16 cellular contexts compared by ENCODE assay signal in the genomic region with DNA sequence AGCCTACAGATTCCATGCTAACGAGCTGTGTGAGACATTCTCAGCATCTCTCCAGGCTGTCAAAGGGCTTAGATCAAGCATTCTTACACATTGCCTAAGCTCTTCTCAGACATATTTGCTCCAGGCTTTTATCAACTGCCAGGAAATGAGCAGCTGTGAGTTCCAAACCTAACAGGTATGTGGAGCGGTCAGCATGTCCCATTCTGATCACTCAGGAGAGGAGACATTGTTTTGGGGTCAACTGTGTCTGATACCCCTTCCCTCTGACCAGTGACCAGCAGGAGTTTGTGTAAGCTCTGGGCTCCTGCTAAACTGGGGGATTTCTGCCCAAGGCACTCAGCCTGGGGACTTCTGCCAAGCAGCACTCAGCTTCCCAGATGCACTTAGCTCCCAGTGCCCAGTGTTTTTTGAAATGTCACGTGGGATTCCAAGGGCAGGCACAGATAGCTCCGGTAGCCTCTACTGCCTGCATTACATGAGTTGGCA.
DNase-seq lines count a peak whose midpoint lies in the region; ATAC-seq and TF ChIP-seq lines count a peak whose summit lies in the region.
"Had no signal": no experiment of that assay in that cellular context is flagged by ENCODE, and none has a peak within 500 bp of the region (broad histone marks: within the 10 kb centered on the region; RNA-seq: fewer than 3 reads in every experiment).

No MANE protein-coding gene starts in this region.

- peaks cover 16% of the 10 kb centered on the region for H3K27me3 Mint-ChIP-seq in Caco-2 (ENCODE audit: insufficient read depth, unreplicated experiment)

- H2BK15ac ChIP-seq in mesendoderm (replicated peaks; ENCODE audit: low read depth): no peak overlapping the region

- H3K79me1 ChIP-seq in mesendoderm (ENCODE audit: low read length): no peaks in the 10 kb centered on the region

- intact Hi-C loops in Right ventricle myocardium inferior (cut with DNase I) (loop anchor here (1.0 kb wide), 1 partner anchor 370 kb away; the partner anchor contains the start of gene NR4A3), upper lobe of right lung (cut with DNase I) (no loop called here), Caco-2 (cut with micrococcal nuclease; ENCODE audit: unreplicated experiment) (no loop called here)

- ATAC-seq in Right ventricle myocardium inferior: peak; percentile 95
- ATAC-seq in upper lobe of right lung: peak; percentile 87
- no peak for ATAC-seq in HG02571 (IDR thresholded peaks at IDR 0.05; ENCODE audit: unreplicated experiment)

- no peaks in the 10 kb centered on the region for H3K9me3 Mint-ChIP-seq in Caco-2 (ENCODE audit: unreplicated experiment)

- no peak overlapping the region for H2BK5ac ChIP-seq in mesendoderm (ENCODE audit: low read length)

- no peak overlapping the region for H2AK5ac ChIP-seq in mesendoderm (ENCODE audit: low read length)

- POLR2A ChIA-PET in Caco-2 (lab: Charles Lee): no interaction called here

- no peak overlapping the region for H3K4me2 ChIP-seq in mesendoderm (ENCODE audit: low read length)
- H3K4me2 ChIP-seq: BLaER1 had no signal

- in situ Hi-C loops in HAP-1 (cut with MboI; ENCODE audit: low sequenced_read_pairs): no loop called here

- no TSS peak for BruUV-seq in Caco-2 (replicated peaks; lab: Mats Ljungman, UMichigan)

- H4K8ac ChIP-seq in mesendoderm (ENCODE audit: low read depth, low read length): no peak overlapping the region

- no peak overlapping the region for H3K4me3 ChIP-seq in adipocyte (ENCODE audit: low read length)
- no peak overlapping the region for H3K4me3 ChIP-seq in mesendoderm (ENCODE audit: low read length)
- no peak overlapping the region for H3K4me3 ChIP-seq in upper lobe of right lung
- H3K4me3 ChIP-seq in HAP-1: no peak overlapping the region
- H3K4me3 ChIP-seq in Caco-2 (ENCODE audit: low read depth, low read length): no peak overlapping the region
- H3K4me3 ChIP-seq: BLaER1, testis had no signal

- H3K27ac ChIP-seq in mesendoderm (ENCODE audit: low read depth, low read length) (no peak overlapping the region), upper lobe of right lung (no peak overlapping the region)
- H3K27ac ChIP-seq: BLaER1, testis had no signal

- H3K4ac ChIP-seq in mesendoderm (ENCODE audit: low read depth, low read length): no peak overlapping the region

- no peak overlapping the region for H3K56ac ChIP-seq in mesendoderm (ENCODE audit: low read length)

- WGBS in mesendoderm (ENCODE audit: extremely low coverage, insufficient coverage, low lambda C conversion rate): no CpG with 5 or more reads among the region's 4 CpGs

- H3K27me3 ChIP-seq in adipocyte (replicated peaks; ENCODE audit: control insufficient read depth, insufficient read depth, low read length) (no peaks in the 10 kb centered on the region), mesendoderm (ENCODE audit: insufficient read depth, low read length, poor library complexity) (no peaks in the 10 kb centered on the region), upper lobe of right lung (no peaks in the 10 kb centered on the region), HAP-1 (ENCODE audit: low read depth) (0 out of 2 replicates have a peak, but pooled peaks cover 2% of the 10 kb centered on the region), Caco-2 (replicated peaks; ENCODE audit: control insufficient read depth, insufficient read depth, low read length) (no peaks in the 10 kb centered on the region)
- H3K27me3 ChIP-seq: BLaER1, testis had no signal

- H3K27ac Mint-ChIP-seq in Caco-2 (ENCODE audit: unreplicated experiment): no peak overlapping the region
- H3K27ac Mint-ChIP-seq: memory B cell had no signal

- H3K79me2 ChIP-seq in mesendoderm (ENCODE audit: control insufficient read depth, insufficient read depth, low read length): no peaks in the 10 kb centered on the region

- TF ChIP-seq CTCF in upper lobe of right lung (IDR thresholded peaks at IDR 0.05): no peak
- TF ChIP-seq CTCF in Caco-2 (IDR thresholded peaks at IDR 0.05; ENCODE audit: insufficient read depth in 1 of 2, low read depth in 1 of 2, low read length in 1 of 2, severe bottlenecking in 1 of 2, unreplicated experiment in 1 of 2): no peak

- H3K9ac ChIP-seq in adipocyte (ENCODE audit: low read length) (no peak overlapping the region), mesendoderm (ENCODE audit: low read length) (no peak overlapping the region)
- H3K9ac ChIP-seq: BLaER1 had no signal

- no peaks in the 10 kb centered on the region for H3K4me1 Mint-ChIP-seq in Caco-2 (ENCODE audit: low read depth, unreplicated experiment)
- H3K4me1 Mint-ChIP-seq: memory B cell had no signal

- DNase-seq in adipocyte (ENCODE audit: low read depth) (peak; percentile 26), Right ventricle myocardium inferior (ENCODE audit: missing footprints) (no peak), mesendoderm (peak; percentile 85), upper lobe of right lung (no peak), HAP-1 (ENCODE audit: low spot score in 2 of 2) (no peak), Caco-2 (no peak)
- DNase-seq: activated CD4-positive, alpha-beta T cell treated with anti-CD3 and anti-CD28 coated beads, Interleukin-2, amount 50 U/mL, for 4 hours; activated naive CD4-positive, alpha-beta T cell treated with anti-CD3 and anti-CD28 coated beads, Interleukin-2, amount 50 U/mL, for 16 hours; activated T-cell treated with anti-CD3 and anti-CD28 coated beads, Interleukin-2, amount 50 U/mL, for 1 hour; NCI-H2107; NCI-H82; stimulated activated CD4-positive, alpha-beta T cell treated with anti-CD3 and anti-CD28 coated beads, Interleukin-2, amount 100 ng/mL, for 24 hours; testis had no signal

- H3K36me3 Mint-ChIP-seq in Caco-2 (ENCODE audit: insufficient read depth, unreplicated experiment): no peaks in the 10 kb centered on the region

- no peak overlapping the region for H3K23ac ChIP-seq in mesendoderm (ENCODE audit: low read length)

- no peak overlapping the region for H2BK120ac ChIP-seq in mesendoderm (ENCODE audit: low read depth, low read length)

- no peak overlapping the region for H3K18ac ChIP-seq in mesendoderm (ENCODE audit: low read length)

- H3K4me3 Mint-ChIP-seq in Caco-2 (ENCODE audit: unreplicated experiment): no peak overlapping the region
- H3K4me3 Mint-ChIP-seq: memory B cell had no signal

- no peak overlapping the region for H4K5ac ChIP-seq in mesendoderm (ENCODE audit: low read length)

- no peaks in the 10 kb centered on the region for H3K36me3 ChIP-seq in adipocyte (ENCODE audit: control insufficient read depth, insufficient read depth, low read length, severe bottlenecking)
- H3K36me3 ChIP-seq in mesendoderm (ENCODE audit: control insufficient read depth, insufficient read depth, low read length): no peaks in the 10 kb centered on the region
- H3K36me3 ChIP-seq in upper lobe of right lung: no peaks in the 10 kb centered on the region
- no peaks in the 10 kb centered on the region for H3K36me3 ChIP-seq in HAP-1 (replicated peaks)
- no peaks in the 10 kb centered on the region for H3K36me3 ChIP-seq in Caco-2 (ENCODE audit: control insufficient read depth, insufficient read depth, low read length)
- H3K36me3 ChIP-seq: BLaER1 had no signal

- peaks cover 5% of the 10 kb centered on the region for H3K4me1 ChIP-seq in adipocyte (ENCODE audit: control insufficient read depth, insufficient read depth, low read length)
- no peaks in the 10 kb centered on the region for H3K4me1 ChIP-seq in mesendoderm (ENCODE audit: control insufficient read depth, low read depth, low read length)
- H3K4me1 ChIP-seq in upper lobe of right lung: no peaks in the 10 kb centered on the region
- no peaks in the 10 kb centered on the region for H3K4me1 ChIP-seq in HAP-1
- no peaks in the 10 kb centered on the region for H3K4me1 ChIP-seq in Caco-2
- H3K4me1 ChIP-seq: BLaER1, testis had no signal

- CTCF ChIA-PET in Caco-2 (lab: Charles Lee): no interaction called here

- no peaks in the 10 kb centered on the region for H3K9me3 ChIP-seq in adipocyte (ENCODE audit: control insufficient read depth, low read length)
- H3K9me3 ChIP-seq in upper lobe of right lung: no peaks in the 10 kb centered on the region
- H3K9me3 ChIP-seq in HAP-1: no peaks in the 10 kb centered on the region
- H3K9me3 ChIP-seq in Caco-2: no peaks in the 10 kb centered on the region
- H3K9me3 ChIP-seq: BLaER1, testis had no signal

Comparison
In these comparisons a context has a peak if more than half of its experiments do, and no peak if none do; other contexts are left out.
1. DNase-seq: peak in adipocyte (single experiment) and mesendoderm (single experiment); none in Right ventricle myocardium inferior (single experiment), upper lobe of right lung (single experiment), HAP-1 (0 of 2) and Caco-2 (0 of 2).